In the genomic region with DNA sequence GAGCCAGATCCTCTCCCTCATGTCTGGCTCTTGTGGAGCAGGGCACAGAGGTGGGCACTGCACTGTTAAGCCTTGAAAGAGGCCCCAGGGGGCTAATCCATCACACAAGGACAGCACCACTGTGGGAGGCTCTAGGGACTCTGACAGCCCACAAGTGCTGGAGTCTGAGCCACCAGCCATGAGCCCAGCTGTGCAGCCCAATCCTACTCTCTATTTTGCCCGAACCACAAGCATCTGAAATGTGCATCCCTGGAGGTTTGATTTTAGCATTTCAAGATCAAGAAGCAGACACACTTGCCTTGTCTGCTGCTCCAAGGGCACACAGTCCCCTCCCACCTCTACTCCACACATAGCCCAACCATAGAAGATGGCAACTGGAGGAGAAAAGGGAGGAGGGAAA, we compare ENCODE assay signal across 29 cellular contexts.
"Had no signal": no experiment of that assay in that cellular context is flagged by ENCODE, and none has a peak within 500 bp of the region (broad histone marks: within the 10 kb centered on the region; RNA-seq: fewer than 3 reads in every experiment).

No MANE protein-coding gene starts in this region.

- DNase-seq: activated B cell treated with CpG ODN at 0.5 μM for 24 hours; activated naive CD4-positive, alpha-beta T cell treated with Interleukin-2 at 50 U/mL for 16 hours; activated T-cell treated with anti-CD3 and anti-CD28 coated beads for 4 hours; activated T-cell treated with anti-CD3 and anti-CD28 coated beads, Interleukin-2, amount 50 U/mL, for 72 hours; anterior cingulate cortex; endodermal cell; foreskin keratinocyte; heart left ventricle; hypothalamus; kidney glomerular epithelial cell; left ventricle myocardium inferior; mesendoderm; ovary; right lobe of liver; stimulated activated CD4-positive, alpha-beta T cell treated with anti-CD3 and anti-CD28 coated beads, Interleukin-12 subunit alpha, Interleukin-12 subunit beta, amount 100 ng/mL, for 4 hours; stimulated activated CD4-positive, alpha-beta T cell treated with anti-CD3 and anti-CD28 coated beads, Interleukin-4, amount 100 ng/mL, for 1 hour; substantia nigra; upper lobe of left lung had no signal

- FAIRE-seq: bronchial epithelial cell had no signal

- H3K36me3 Mint-ChIP-seq: activated naive CD8-positive, alpha-beta T cell had no signal

- ATAC-seq: activated T-cell treated with anti-CD3 and anti-CD28 coated beads, Interleukin-2, amount 50 U/mL, for 72 hours; esophagus mucosa; foreskin keratinocyte; heart left ventricle; right lobe of liver had no signal

- H3K36me3 ChIP-seq: heart left ventricle, left ventricle myocardium inferior, ovary, right lobe of liver, upper lobe of left lung, vagina had no signal

- H3K4me3 Mint-ChIP-seq: activated B cell treated with CpG ODN at 0.5 μM for 24 hours; activated naive CD8-positive, alpha-beta T cell; activated T-cell treated with anti-CD3 and anti-CD28 coated beads, Interleukin-2, amount 50 U/mL, for 72 hours; central memory CD8-positive, alpha-beta T cell; dendritic cell treated with granulocyte-macrophage colony-stimulating factor and Interleukin-4, amounts not matched to agents 40 ng/mL and 50 ng/mL, for 4 days; endodermal cell; nephron; stimulated activated naive CD8-positive, alpha-beta T cell treated with anti-CD3 and anti-CD28 coated beads, Interleukin-15, Interleukin-2, amounts not matched to agents 100 ng/mL and 50 ng/mL, for 24 hours had no signal

- H3K27ac Mint-ChIP-seq: activated B cell treated with CpG ODN at 0.5 μM for 24 hours; activated naive CD8-positive, alpha-beta T cell; activated T-cell treated with anti-CD3 and anti-CD28 coated beads, Interleukin-2, amount 50 U/mL, for 72 hours; dendritic cell treated with granulocyte-macrophage colony-stimulating factor and Interleukin-4, amounts not matched to agents 40 ng/mL and 50 ng/mL, for 4 days; endodermal cell; nephron; progenitor cell of endocrine pancreas; stimulated activated naive CD8-positive, alpha-beta T cell treated with anti-CD3 and anti-CD28 coated beads, Interleukin-15, Interleukin-2, amounts not matched to agents 100 ng/mL and 50 ng/mL, for 24 hours had no signal

- H3K9me3 Mint-ChIP-seq: activated B cell treated with CpG ODN at 0.5 μM for 24 hours; central memory CD8-positive, alpha-beta T cell; dendritic cell treated with granulocyte-macrophage colony-stimulating factor and Interleukin-4, amounts not matched to agents 40 ng/mL and 50 ng/mL, for 4 days had no signal

- H3K4me1 ChIP-seq: foreskin keratinocyte, heart left ventricle, left ventricle myocardium inferior, right lobe of liver, upper lobe of left lung, vagina had no signal

- H3K4me1 Mint-ChIP-seq: activated B cell treated with CpG ODN at 0.5 μM for 24 hours; central memory CD8-positive, alpha-beta T cell had no signal

- H3K27me3 ChIP-seq: foreskin keratinocyte, ovary, right lobe of liver, upper lobe of left lung, vagina had no signal

- H3K4me3 ChIP-seq: heart left ventricle, left ventricle myocardium inferior, lung, ovary, right lobe of liver, skin epidermis, upper lobe of left lung, vagina had no signal

- H3K27me3 Mint-ChIP-seq: activated naive CD8-positive, alpha-beta T cell; central memory CD8-positive, alpha-beta T cell; dendritic cell treated with granulocyte-macrophage colony-stimulating factor and Interleukin-4, amounts not matched to agents 40 ng/mL and 50 ng/mL, for 4 days; stimulated activated naive CD8-positive, alpha-beta T cell treated with anti-CD3 and anti-CD28 coated beads, Interleukin-15, Interleukin-2, amounts not matched to agents 100 ng/mL and 50 ng/mL, for 24 hours had no signal

- H3K9me3 ChIP-seq: ovary, right lobe of liver, upper lobe of left lung, vagina had no signal

- H3K27ac ChIP-seq: foreskin keratinocyte, heart left ventricle, left ventricle myocardium inferior, ovary, right lobe of liver, skin epidermis, upper lobe of left lung, vagina had no signal
